In genomic region chr2:62202729-62203128, GRCh38 we compare ENCODE assay signal across 15 cellular contexts. TPM values are rescaled to one million over a fixed set of nuclear protein-coding genes. Genes with fewer than 3 reads are reported as not detected.
DNase-seq lines count a peak whose midpoint lies in the region; ATAC-seq and TF ChIP-seq lines count a peak whose summit lies in the region.
"Had no signal": no experiment of that assay in that cellular context is flagged by ENCODE, and none has a peak within 500 bp of the region (broad histone marks: within the 10 kb centered on the region; RNA-seq: fewer than 3 reads in every experiment).

No MANE protein-coding gene starts in this region.

- no peak overlapping the region for H3K4me3 Mint-ChIP-seq in activated naive CD4-positive, alpha-beta T cell treated with anti-CD3 and anti-CD28 coated beads, Interleukin-2, amount 10 ng/mL, durations not matched to agents 7 days and 5 days
- H3K4me3 Mint-ChIP-seq in T-cell (peak overlapping the region in 1 of 3 donors; percentile 96), endothelial cell (ENCODE audit: unreplicated experiment) (peak overlapping the region; percentile 5)
- peak overlapping the region; percentile 90 to 96 for H3K4me3 Mint-ChIP-seq in stimulated activated naive CD8-positive, alpha-beta T cell treated with anti-CD3 and anti-CD28 coated beads, Interleukin-15, amount 100 ng/mL, for 72 hours

- ATAC-seq in T-cell (replicated peaks in 1 of 4) = no peak
- ATAC-seq in stimulated activated naive CD8-positive, alpha-beta T cell treated with anti-CD3 and anti-CD28 coated beads, Interleukin-15, amount 100 ng/mL, for 72 hours = no peak
- ATAC-seq in HG03342 (IDR thresholded peaks at IDR 0.05; ENCODE audit: unreplicated experiment) = no peak
- ATAC-seq: foreskin keratinocyte had no signal

- peaks cover 37% of the 10 kb centered on the region for H3K36me3 Mint-ChIP-seq in activated naive CD4-positive, alpha-beta T cell treated with anti-CD3 and anti-CD28 coated beads, Interleukin-2, amount 10 ng/mL, durations not matched to agents 7 days and 5 days
- H3K36me3 Mint-ChIP-seq in T-cell (peaks cover 10% of the 10 kb centered on the region), endothelial cell (ENCODE audit: low read depth, unreplicated experiment) (peaks cover 10% of the 10 kb centered on the region)

- H3K27me3 Mint-ChIP-seq in activated naive CD4-positive, alpha-beta T cell treated with anti-CD3 and anti-CD28 coated beads, Interleukin-2, amount 10 ng/mL, durations not matched to agents 7 days and 5 days = no peaks in the 10 kb centered on the region
- H3K27me3 Mint-ChIP-seq in T-cell (no peaks in the 10 kb centered on the region), endothelial cell (ENCODE audit: unreplicated experiment) (peaks cover 5% of the 10 kb centered on the region)
- no peaks in the 10 kb centered on the region for H3K27me3 Mint-ChIP-seq in stimulated activated naive CD8-positive, alpha-beta T cell treated with anti-CD3 and anti-CD28 coated beads, Interleukin-15, amount 100 ng/mL, for 72 hours

- no peak for TF ChIP-seq CTCF in endothelial cell (IDR thresholded peaks at IDR 0.05; ENCODE audit: unreplicated experiment)

- peak overlapping the region; percentile 8 for H3K27ac Mint-ChIP-seq in activated naive CD4-positive, alpha-beta T cell treated with anti-CD3 and anti-CD28 coated beads, Interleukin-2, amount 10 ng/mL, durations not matched to agents 7 days and 5 days
- peak overlapping the region; percentile 61 to 79 for H3K27ac Mint-ChIP-seq in T-cell
- peak overlapping the region; percentile 31 for H3K27ac Mint-ChIP-seq in endothelial cell (ENCODE audit: unreplicated experiment)
- H3K27ac Mint-ChIP-seq in stimulated activated naive CD8-positive, alpha-beta T cell treated with anti-CD3 and anti-CD28 coated beads, Interleukin-15, amount 100 ng/mL, for 72 hours = peak overlapping the region; percentile 95 to 100

- DNase-seq in activated naive CD4-positive, alpha-beta T cell treated with anti-CD3 and anti-CD28 coated beads, Interleukin-2, amount 10 ng/mL, durations not matched to agents 7 days and 5 days = no peak
- no peak for DNase-seq in activated naive CD4-positive, alpha-beta T cell (lab: John Stamatoyannopoulos, UW)
- DNase-seq in T-cell (no peak), endothelial cell (ENCODE audit: low spot score) (no peak), C1 segment of cervical spinal cord (lab: John Stamatoyannopoulos, UW) (no peak), NCI-H2107 (lab: John Stamatoyannopoulos, UW) (no peak)
- no peak for DNase-seq in stimulated activated naive CD8-positive, alpha-beta T cell treated with anti-CD3 and anti-CD28 coated beads, Interleukin-15, amount 100 ng/mL, for 72 hours
- DNase-seq: activated CD4-positive, alpha-beta T cell treated with anti-CD3 and anti-CD28 coated beads, Interleukin-2, amount 50 U/mL, for 48 hours; DMS79; foreskin keratinocyte; Right ventricle myocardium superior; stimulated activated CD4-positive, alpha-beta T cell treated with anti-CD3 and anti-CD28 coated beads, Interleukin-1b, Interleukin-23, amount 100 ng/mL, for 48 hours; T-helper 9 cell; tibial artery had no signal

- POLR2A ChIA-PET in T-cell (lab: Charles Lee) = interaction anchor here (0.6 to 1.0 kb wide), 2 partner anchors 10 to 493 kb away, joined by 3 read pairs; no protein-coding TSS in a partner anchor

- peaks cover 81% of the 10 kb centered on the region for H3K4me1 Mint-ChIP-seq in activated naive CD4-positive, alpha-beta T cell treated with anti-CD3 and anti-CD28 coated beads, Interleukin-2, amount 10 ng/mL, durations not matched to agents 7 days and 5 days
- H3K4me1 Mint-ChIP-seq in T-cell (peaks cover 97 to 100% (median 98%) of the 10 kb centered on the region in 3 donors), endothelial cell (ENCODE audit: unreplicated experiment) (peaks cover 61% of the 10 kb centered on the region)
- peaks cover 88% of the 10 kb centered on the region for H3K4me1 Mint-ChIP-seq in stimulated activated naive CD8-positive, alpha-beta T cell treated with anti-CD3 and anti-CD28 coated beads, Interleukin-15, amount 100 ng/mL, for 72 hours

- CTCF ChIA-PET in activated naive CD4-positive, alpha-beta T cell treated with anti-CD3 and anti-CD28 coated beads, Interleukin-2, amount 10 ng/mL, durations not matched to agents 7 days and 5 days (lab: Charles Lee) = no interaction called here
- CTCF ChIA-PET in T-cell (lab: Charles Lee) = no interaction called here

- peaks cover 2% of the 10 kb centered on the region for H3K9me3 Mint-ChIP-seq in activated naive CD4-positive, alpha-beta T cell treated with anti-CD3 and anti-CD28 coated beads, Interleukin-2, amount 10 ng/mL, durations not matched to agents 7 days and 5 days
- H3K9me3 Mint-ChIP-seq in T-cell (no peaks in the 10 kb centered on the region), endothelial cell (ENCODE audit: unreplicated experiment) (no peaks in the 10 kb centered on the region)
- peaks cover 0 to 4% of the 10 kb centered on the region in 2 donors for H3K9me3 Mint-ChIP-seq in stimulated activated naive CD8-positive, alpha-beta T cell treated with anti-CD3 and anti-CD28 coated beads, Interleukin-15, amount 100 ng/mL, for 72 hours

RNA-seq across cellular contexts. Expression of gene B3GNT2, which starts 6.8 kb away (rescaled TPM):
- total RNA-seq in T-cell (10 to 100 TPM; 20.9 to 47.3 (median 22.4) TPM), endothelial cell (ENCODE audit: unreplicated experiment) (53.1 TPM)

Comparison
In these comparisons a context has a peak if more than half of its experiments do, and no peak if none do; other contexts are left out.
1. H3K27ac Mint-ChIP-seq: peak in every context shown above with its lines; median percentile 98 in stimulated activated naive CD8-positive, alpha-beta T cell treated with anti-CD3 and anti-CD28 coated beads, Interleukin-15, amount 100 ng/mL, for 72 hours; 70 in T-cell; 31 in endothelial cell; 8 in activated naive CD4-positive, alpha-beta T cell treated with anti-CD3 and anti-CD28 coated beads, Interleukin-2, amount 10 ng/mL, durations not matched to agents 7 days and 5 days.